Comparison of ENCODE assay signal across 10 cellular contexts in genomic region chr4:157258165-157258564, GRCh38. TPM values are rescaled to one million over a fixed set of nuclear protein-coding genes. Genes with fewer than 3 reads are reported as not detected.
DNase-seq lines count a peak whose midpoint lies in the region; ATAC-seq and TF ChIP-seq lines count a peak whose summit lies in the region.
"Not testable (repeated sequence)": the region's sequence is repeated elsewhere in the genome, so short reads cannot be mapped to it uniquely, and the experiment has no call there.
"Had no signal": no experiment of that assay in that cellular context is flagged by ENCODE, and none has a peak within 500 bp of the region (broad histone marks: within the 10 kb centered on the region; RNA-seq: fewer than 3 reads in every experiment).

No MANE protein-coding gene starts in this region.

- H3K9me3 Mint-ChIP-seq in glutamatergic neuron (ENCODE audit: unreplicated experiment) = not testable (repeated sequence)

- H3K27ac ChIP-seq in A673 (ENCODE audit: low read depth, low read length, poor library complexity, severe bottlenecking); HCT116 (ENCODE audit: low read depth, low read length): not testable (repeated sequence)

- H2AFZ ChIP-seq in HCT116 (ENCODE audit: low read depth, low read length, poor library complexity, severe bottlenecking) = not testable (repeated sequence)

- not testable (repeated sequence) for H3K27me3 Mint-ChIP-seq in glutamatergic neuron (ENCODE audit: unreplicated experiment)

- TF ChIP-seq RAD21 in HCT116 (IDR thresholded peaks at IDR 0.05; ENCODE audit: low read depth) = not testable (repeated sequence)

- RAD21 ChIA-PET in HCT116 (lab: Charles Lee; ENCODE audit: low non-redundant PET in 1 of 2, low total read pairs in 2 of 2, uncharacterized antibody in 2 of 2, unreplicated experiment in 2 of 2) = not testable (repeated sequence)

- CTCF ChIA-PET in A673 (lab: Charles Lee); HCT116 (lab: Charles Lee): not testable (repeated sequence)

- POLR2A ChIA-PET in A673 (lab: Charles Lee; ENCODE audit: low non-redundant PET); HCT116 (lab: Charles Lee): not testable (repeated sequence)

- not testable (repeated sequence) for H3K79me2 ChIP-seq in HCT116 (ENCODE audit: insufficient read depth, low read length)

- not testable (repeated sequence) for H3K4me1 Mint-ChIP-seq in glutamatergic neuron (ENCODE audit: low read depth, unreplicated experiment)

- DNase-seq in A673 (ENCODE audit: low spot score) = peak; percentile 3
- peak; percentile 3 for DNase-seq in ELF-1 (ENCODE audit: low read depth, low spot score)
- not testable (repeated sequence) for DNase-seq in HCT116 (ENCODE audit: low read depth, low spot score)
- DNase-seq in NCI-H69 (lab: John Stamatoyannopoulos, UW) = peak; percentile 5
- peak; percentile 18 for DNase-seq in OCI-M1 (lab: John Stamatoyannopoulos, UW)
- peak; percentile 17 for DNase-seq in glutamatergic neuron

- ATAC-seq in HCT116 = not testable (repeated sequence)

- H3K4me3 Mint-ChIP-seq in glutamatergic neuron (ENCODE audit: unreplicated experiment) = not testable (repeated sequence)

- H3K4me2 ChIP-seq in HCT116 (ENCODE audit: low read length) = not testable (repeated sequence)

- intact Hi-C loops in A673 (cut with micrococcal nuclease; ENCODE audit: unreplicated experiment); HCT116 (cut with micrococcal nuclease): not testable (repeated sequence)

- not testable (repeated sequence) for H3K36me3 Mint-ChIP-seq in glutamatergic neuron (ENCODE audit: unreplicated experiment)

- not testable (repeated sequence) for H3K9ac ChIP-seq in HCT116 (ENCODE audit: low read length)

- H3K4me3 ChIP-seq in A673 (ENCODE audit: low read depth, low read length, poor library complexity, severe bottlenecking); HCT116 (replicated peaks in 1 of 2; ENCODE audit: low read depth in 1 of 2, low read length in 2 of 2): not testable (repeated sequence)

- H3K9me2 ChIP-seq in HCT116 (ENCODE audit: insufficient read depth) = not testable (repeated sequence)

- not testable (repeated sequence) for H4K20me1 ChIP-seq in HCT116 (ENCODE audit: insufficient read depth)

- not testable (repeated sequence) for H3K36me3 ChIP-seq in A673 (ENCODE audit: insufficient read depth, low read length, poor library complexity, severe bottlenecking); HCT116 (ENCODE audit: control insufficient read depth in 1 of 2, insufficient read depth in 2 of 2, low read length in 2 of 2)

- not testable (repeated sequence) for H3K9me3 ChIP-seq in A673 (ENCODE audit: low read depth, low read length, poor library complexity, severe bottlenecking); HCT116 (ENCODE audit: control insufficient read depth in 1 of 2, insufficient read depth in 1 of 2, low read depth in 1 of 2, low read length in 2 of 2)

- not testable (repeated sequence) for BruUV-seq in A673 (replicated peaks; lab: Mats Ljungman, UMichigan); HCT116 (replicated peaks; lab: Mats Ljungman, UMichigan)

- not testable (repeated sequence) for TF ChIP-seq CTCF in A673 (conservative IDR thresholded peaks at IDR 0.05; ENCODE audit: low read depth, low read length); HCT116 (IDR thresholded peaks at IDR 0.05 in 2 of 3, conservative IDR thresholded peaks at IDR 0.05 in 1 of 3; ENCODE audit: borderline replicate concordance in 1 of 3, insufficient read depth in 1 of 3, low read depth in 2 of 3, low read length in 2 of 3); glutamatergic neuron (IDR thresholded peaks at IDR 0.05; ENCODE audit: partially characterized antibody, unreplicated experiment)

- H3K27ac Mint-ChIP-seq in glutamatergic neuron (ENCODE audit: unreplicated experiment) = not testable (repeated sequence)

- TF ChIP-seq POLR2A in HCT116 (IDR thresholded peaks at IDR 0.05; ENCODE audit: borderline replicate concordance, extremely low read depth, insufficient read depth, insufficient read length) = not testable (repeated sequence)

- H3K27me3 ChIP-seq in A673 (replicated peaks; ENCODE audit: insufficient read depth, low read depth, low read length, poor library complexity); HCT116 (ENCODE audit: insufficient read depth, low read length): not testable (repeated sequence)

- not testable (repeated sequence) for H3K4me1 ChIP-seq in A673 (ENCODE audit: insufficient read depth, low read length, poor library complexity, severe bottlenecking); HCT116 (ENCODE audit: control insufficient read depth in 1 of 2, insufficient read depth in 2 of 2, low read length in 2 of 2)

TF ChIP-seq in HCT116, 20 proteins besides CTCF, POLR2A, EP300 and RAD21:
- 0 out of 2 replicates have a peak, but pooled peaks have one; percentile 26 for TF ChIP-seq CBX3 (IDR thresholded peaks at IDR 0.05; ENCODE audit: low read depth)

RNA-seq across cellular contexts. Expression of gene GRIA2, which starts 37.6 kb away (rescaled TPM):
- 0.32 and 0.42 TPM in 2 replicates for total RNA-seq in A673 (2021)
- total RNA-seq in HCT116 (2021; ENCODE audit: unreplicated experiment) = not detected
- polyA plus RNA-seq in HCT116 (2012) = not detected in 2 replicates
- total RNA-seq in glutamatergic neuron (ENCODE audit: unreplicated experiment) = 21.3 TPM
- total RNA-seq: CD4-positive, alpha-beta T cell; CD8-positive, alpha-beta memory T cell; G401 had no signal
- polyA plus RNA-seq: CD14-positive monocyte; CD8-positive, alpha-beta memory T cell had no signal

Comparison
In these comparisons a context has a peak if more than half of its experiments do, and no peak if none do; other contexts are left out.
1. RNA of gene GRIA2, which starts 37.6 kb away (total RNA-seq): 21.3 TPM in glutamatergic neuron (single experiment); 0.32 to 0.42 TPM in A673 and not detected in HCT116 (single experiment); every median in the first group is over 10 times any median in the second.